ENCODE assay signal across 9 cellular contexts in the genomic region with DNA sequence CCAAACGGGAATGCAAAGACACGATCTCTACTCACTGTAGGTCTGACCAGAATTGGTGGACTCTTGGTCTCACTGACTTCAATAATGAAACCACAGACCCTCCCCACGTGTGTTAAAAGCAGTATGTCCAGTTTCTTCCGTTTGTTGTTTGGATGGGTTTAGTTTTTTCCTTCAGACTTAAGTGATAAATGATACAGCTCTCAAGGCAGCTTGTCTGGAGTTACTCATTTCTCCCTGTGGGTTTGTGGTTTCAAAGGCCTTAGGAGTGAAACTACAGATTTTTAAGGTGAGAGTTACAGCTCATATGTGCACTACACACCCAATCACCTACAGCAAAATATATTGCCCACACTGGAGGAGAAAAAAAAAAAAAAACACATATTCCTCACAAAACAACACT.
DNase-seq lines count a peak whose midpoint lies in the region; ATAC-seq, FAIRE-seq and TF ChIP-seq lines count a peak whose summit lies in the region.
"Had no signal": no experiment of that assay in that cellular context is flagged by ENCODE, and none has a peak within 500 bp of the region (broad histone marks: within the 10 kb centered on the region; RNA-seq: fewer than 3 reads in every experiment).

No MANE protein-coding gene starts in this region.

- H3K27ac ChIP-seq in smooth muscle cell (ENCODE audit: low read depth), result peak overlapping the region; percentile 86

- H3K79me2 ChIP-seq in smooth muscle cell (ENCODE audit: low read depth), result no peaks in the 10 kb centered on the region

- TF ChIP-seq CTCF in smooth muscle cell (IDR thresholded peaks at IDR 0.05; ENCODE audit: borderline replicate concordance, insufficient read depth, poor library complexity, severe bottlenecking), result no peak

- no peaks in the 10 kb centered on the region for H4K20me1 ChIP-seq in smooth muscle cell (ENCODE audit: low read depth)

- peak; percentile 64 for DNase-seq in activated CD8-positive, alpha-beta memory T cell treated with anti-CD3 and anti-CD28 coated beads for 24 hours
- no peak for DNase-seq in activated CD8-positive, alpha-beta memory T cell treated with anti-CD3 and anti-CD28 coated beads, Interleukin-2, amount 50 U/mL, for 48 hours
- no peak for DNase-seq in activated T-cell treated with anti-CD3 and anti-CD28 coated beads, Interleukin-2, amount 50 U/mL, for 4 hours
- DNase-seq in smooth muscle cell (lab: John Stamatoyannopoulos, UW; ENCODE audit: unreplicated experiment), result no peak
- DNase-seq in frontal cortex (ENCODE audit: low spot score in 2 of 2), result no peak
- DNase-seq in COLO668 (lab: John Stamatoyannopoulos, UW; ENCODE audit: unreplicated experiment), result no peak
- no peak for DNase-seq in T-helper 9 cell
- DNase-seq: NCI-H1694 had no signal

- no peak overlapping the region for H3K4me3 ChIP-seq in smooth muscle cell

- H3K9me3 Mint-ChIP-seq in activated T-cell treated with anti-CD3 and anti-CD28 coated beads, Interleukin-2, amount 50 U/mL, for 4 hours, result peaks cover 13% of the 10 kb centered on the region

- peaks cover 18% of the 10 kb centered on the region for H3K4me1 Mint-ChIP-seq in activated T-cell treated with anti-CD3 and anti-CD28 coated beads, Interleukin-2, amount 50 U/mL, for 4 hours (ENCODE audit: low read depth)

- no peak overlapping the region for H2AFZ ChIP-seq in smooth muscle cell (ENCODE audit: low read depth)

- peaks cover 18% of the 10 kb centered on the region for H3F3A ChIP-seq in smooth muscle cell (ENCODE audit: low read depth)

- H3K9ac ChIP-seq in smooth muscle cell (ENCODE audit: low read depth), result no peak overlapping the region

- H3K36me3 Mint-ChIP-seq in activated T-cell treated with anti-CD3 and anti-CD28 coated beads, Interleukin-2, amount 50 U/mL, for 4 hours (ENCODE audit: insufficient read depth), result no peaks in the 10 kb centered on the region

- H3K4me1 ChIP-seq in smooth muscle cell (ENCODE audit: low read depth), result peaks cover 17% of the 10 kb centered on the region

- peaks cover 23% of the 10 kb centered on the region for H3K27me3 Mint-ChIP-seq in activated T-cell treated with anti-CD3 and anti-CD28 coated beads, Interleukin-2, amount 50 U/mL, for 4 hours (ENCODE audit: low read depth)

- H3K4me3 Mint-ChIP-seq in activated T-cell treated with anti-CD3 and anti-CD28 coated beads, Interleukin-2, amount 50 U/mL, for 4 hours, result peak overlapping the region; percentile 69

- no peak for FAIRE-seq in frontal cortex (lab: Jason Lieb, UNC)

- 29% methylated on average over 4 of the region's 4 CpGs for WGBS in smooth muscle cell (ENCODE audit: low lambda C conversion rate)

- peak overlapping the region; percentile 21 for H3K4me2 ChIP-seq in smooth muscle cell

- ATAC-seq in HG03064 (IDR thresholded peaks at IDR 0.05; ENCODE audit: low read depth, unreplicated experiment), result peak; percentile 85
- ATAC-seq in activated T-cell treated with anti-CD3 and anti-CD28 coated beads, Interleukin-2, amount 50 U/mL, for 4 hours, result peak; percentile 91 to 96

- H3K27me3 ChIP-seq in smooth muscle cell (ENCODE audit: low read depth), result no peaks in the 10 kb centered on the region

- no peaks in the 10 kb centered on the region for H3K9me3 ChIP-seq in smooth muscle cell (replicated peaks; ENCODE audit: low read depth)

- H3K36me3 ChIP-seq in smooth muscle cell (ENCODE audit: low read depth), result no peaks in the 10 kb centered on the region
